1 cellular context compared by ENCODE assay signal in genomic region chr6:2931970-2932748, GRCh38.
TF ChIP-seq lines count a peak whose summit lies in the region.

No MANE protein-coding gene starts in this region.

TF ChIP-seq in K562, 482 proteins besides CTCF, POLR2A, EP300 and RAD21 (continued from another document and continues in another):
- peak; percentile 92; the same call in 1 of the 2 replicates for TF ChIP-seq STAT6 (CRISPR knock-in tag; IDR thresholded peaks at IDR 0.05)
- no peak for TF ChIP-seq ATF1 (CRISPR knock-in tag; IDR thresholded peaks at IDR 0.05)
- peak; percentile 84 for TF ChIP-seq ATF1 (tag; IDR thresholded peaks at IDR 0.05)
- TF ChIP-seq TBL1XR1 (IDR thresholded peaks at IDR 0.05; ENCODE audit: low read length in 2 of 2) = peak; percentile 86 to 98; a peak in 3 of 4 replicates
- no peak for TF ChIP-seq RERE (CRISPR knock-in tag; IDR thresholded peaks at IDR 0.05; ENCODE audit: borderline replicate concordance)
- TF ChIP-seq TEAD2 (tag; IDR thresholded peaks at IDR 0.05) = peak; percentile 74
- TF ChIP-seq KAT8 (IDR thresholded peaks at IDR 0.05; ENCODE audit: low read depth) = no peak
- no peak for TF ChIP-seq HIVEP1 (CRISPR knock-in tag; IDR thresholded peaks at IDR 0.05)
- TF ChIP-seq POLR2AphosphoS5 (IDR thresholded peaks at IDR 0.05; ENCODE audit: control insufficient read depth, insufficient read depth, low read depth, low read length) = peak; percentile 98
- TF ChIP-seq GTF2F1 (IDR thresholded peaks at IDR 0.05; ENCODE audit: low read depth, low read length) = peak; percentile 53; the same call in 1 of the 2 replicates
- TF ChIP-seq ZNF395 (CRISPR knock-in tag; IDR thresholded peaks at IDR 0.05) = peak; percentile 96
- peak; percentile 90 for TF ChIP-seq XRCC5 (IDR thresholded peaks at IDR 0.05; ENCODE audit: low read depth, low read length)
- peak; percentile 92 for TF ChIP-seq CXXC5 (CRISPR knock-in tag; IDR thresholded peaks at IDR 0.05)
- TF ChIP-seq ILK (tag; IDR thresholded peaks at IDR 0.05; ENCODE audit: borderline replicate concordance, low read depth) = no peak
- peak; percentile 43; the same call in 1 of the 2 replicates for TF ChIP-seq ZBTB33 (CRISPR knock-in tag; IDR thresholded peaks at IDR 0.05)
- TF ChIP-seq ERF (CRISPR knock-in tag; IDR thresholded peaks at IDR 0.05) = no peak
- no peak for TF ChIP-seq DDX20 (tag; IDR thresholded peaks at IDR 0.05; ENCODE audit: low read depth)
- TF ChIP-seq DACH1 (IDR thresholded peaks at IDR 0.05; ENCODE audit: partially characterized antibody) = peak; percentile 11
- TF ChIP-seq, protein P1, sequence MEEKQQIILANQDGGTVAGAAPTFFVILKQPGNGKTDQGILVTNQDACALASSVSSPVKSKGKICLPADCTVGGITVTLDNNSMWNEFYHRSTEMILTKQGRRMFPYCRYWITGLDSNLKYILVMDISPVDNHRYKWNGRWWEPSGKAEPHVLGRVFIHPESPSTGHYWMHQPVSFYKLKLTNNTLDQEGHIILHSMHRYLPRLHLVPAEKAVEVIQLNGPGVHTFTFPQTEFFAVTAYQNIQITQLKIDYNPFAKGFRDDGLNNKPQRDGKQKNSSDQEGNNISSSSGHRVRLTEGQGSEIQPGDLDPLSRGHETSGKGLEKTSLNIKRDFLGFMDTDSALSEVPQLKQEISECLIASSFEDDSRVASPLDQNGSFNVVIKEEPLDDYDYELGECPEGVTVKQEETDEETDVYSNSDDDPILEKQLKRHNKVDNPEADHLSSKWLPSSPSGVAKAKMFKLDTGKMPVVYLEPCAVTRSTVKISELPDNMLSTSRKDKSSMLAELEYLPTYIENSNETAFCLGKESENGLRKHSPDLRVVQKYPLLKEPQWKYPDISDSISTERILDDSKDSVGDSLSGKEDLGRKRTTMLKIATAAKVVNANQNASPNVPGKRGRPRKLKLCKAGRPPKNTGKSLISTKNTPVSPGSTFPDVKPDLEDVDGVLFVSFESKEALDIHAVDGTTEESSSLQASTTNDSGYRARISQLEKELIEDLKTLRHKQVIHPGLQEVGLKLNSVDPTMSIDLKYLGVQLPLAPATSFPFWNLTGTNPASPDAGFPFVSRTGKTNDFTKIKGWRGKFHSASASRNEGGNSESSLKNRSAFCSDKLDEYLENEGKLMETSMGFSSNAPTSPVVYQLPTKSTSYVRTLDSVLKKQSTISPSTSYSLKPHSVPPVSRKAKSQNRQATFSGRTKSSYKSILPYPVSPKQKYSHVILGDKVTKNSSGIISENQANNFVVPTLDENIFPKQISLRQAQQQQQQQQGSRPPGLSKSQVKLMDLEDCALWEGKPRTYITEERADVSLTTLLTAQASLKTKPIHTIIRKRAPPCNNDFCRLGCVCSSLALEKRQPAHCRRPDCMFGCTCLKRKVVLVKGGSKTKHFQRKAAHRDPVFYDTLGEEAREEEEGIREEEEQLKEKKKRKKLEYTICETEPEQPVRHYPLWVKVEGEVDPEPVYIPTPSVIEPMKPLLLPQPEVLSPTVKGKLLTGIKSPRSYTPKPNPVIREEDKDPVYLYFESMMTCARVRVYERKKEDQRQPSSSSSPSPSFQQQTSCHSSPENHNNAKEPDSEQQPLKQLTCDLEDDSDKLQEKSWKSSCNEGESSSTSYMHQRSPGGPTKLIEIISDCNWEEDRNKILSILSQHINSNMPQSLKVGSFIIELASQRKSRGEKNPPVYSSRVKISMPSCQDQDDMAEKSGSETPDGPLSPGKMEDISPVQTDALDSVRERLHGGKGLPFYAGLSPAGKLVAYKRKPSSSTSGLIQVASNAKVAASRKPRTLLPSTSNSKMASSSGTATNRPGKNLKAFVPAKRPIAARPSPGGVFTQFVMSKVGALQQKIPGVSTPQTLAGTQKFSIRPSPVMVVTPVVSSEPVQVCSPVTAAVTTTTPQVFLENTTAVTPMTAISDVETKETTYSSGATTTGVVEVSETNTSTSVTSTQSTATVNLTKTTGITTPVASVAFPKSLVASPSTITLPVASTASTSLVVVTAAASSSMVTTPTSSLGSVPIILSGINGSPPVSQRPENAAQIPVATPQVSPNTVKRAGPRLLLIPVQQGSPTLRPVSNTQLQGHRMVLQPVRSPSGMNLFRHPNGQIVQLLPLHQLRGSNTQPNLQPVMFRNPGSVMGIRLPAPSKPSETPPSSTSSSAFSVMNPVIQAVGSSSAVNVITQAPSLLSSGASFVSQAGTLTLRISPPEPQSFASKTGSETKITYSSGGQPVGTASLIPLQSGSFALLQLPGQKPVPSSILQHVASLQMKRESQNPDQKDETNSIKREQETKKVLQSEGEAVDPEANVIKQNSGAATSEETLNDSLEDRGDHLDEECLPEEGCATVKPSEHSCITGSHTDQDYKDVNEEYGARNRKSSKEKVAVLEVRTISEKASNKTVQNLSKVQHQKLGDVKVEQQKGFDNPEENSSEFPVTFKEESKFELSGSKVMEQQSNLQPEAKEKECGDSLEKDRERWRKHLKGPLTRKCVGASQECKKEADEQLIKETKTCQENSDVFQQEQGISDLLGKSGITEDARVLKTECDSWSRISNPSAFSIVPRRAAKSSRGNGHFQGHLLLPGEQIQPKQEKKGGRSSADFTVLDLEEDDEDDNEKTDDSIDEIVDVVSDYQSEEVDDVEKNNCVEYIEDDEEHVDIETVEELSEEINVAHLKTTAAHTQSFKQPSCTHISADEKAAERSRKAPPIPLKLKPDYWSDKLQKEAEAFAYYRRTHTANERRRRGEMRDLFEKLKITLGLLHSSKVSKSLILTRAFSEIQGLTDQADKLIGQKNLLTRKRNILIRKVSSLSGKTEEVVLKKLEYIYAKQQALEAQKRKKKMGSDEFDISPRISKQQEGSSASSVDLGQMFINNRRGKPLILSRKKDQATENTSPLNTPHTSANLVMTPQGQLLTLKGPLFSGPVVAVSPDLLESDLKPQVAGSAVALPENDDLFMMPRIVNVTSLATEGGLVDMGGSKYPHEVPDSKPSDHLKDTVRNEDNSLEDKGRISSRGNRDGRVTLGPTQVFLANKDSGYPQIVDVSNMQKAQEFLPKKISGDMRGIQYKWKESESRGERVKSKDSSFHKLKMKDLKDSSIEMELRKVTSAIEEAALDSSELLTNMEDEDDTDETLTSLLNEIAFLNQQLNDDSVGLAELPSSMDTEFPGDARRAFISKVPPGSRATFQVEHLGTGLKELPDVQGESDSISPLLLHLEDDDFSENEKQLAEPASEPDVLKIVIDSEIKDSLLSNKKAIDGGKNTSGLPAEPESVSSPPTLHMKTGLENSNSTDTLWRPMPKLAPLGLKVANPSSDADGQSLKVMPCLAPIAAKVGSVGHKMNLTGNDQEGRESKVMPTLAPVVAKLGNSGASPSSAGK (IDR thresholded peaks at IDR 0.05) = no peak
- peak; percentile 76; the same call in 1 of the 2 replicates for TF ChIP-seq ZNF274 (IDR thresholded peaks at IDR 0.05; ENCODE audit: borderline replicate concordance, low read depth, low read length)
- TF ChIP-seq CBX1 (IDR thresholded peaks at IDR 0.05; ENCODE audit: low read depth) = peak; percentile 60; the same call in 1 of the 2 replicates
- no peak for TF ChIP-seq ID3 (CRISPR knock-in tag; IDR thresholded peaks at IDR 0.05)
- TF ChIP-seq ID3 (tag; IDR thresholded peaks at IDR 0.05) = no peak; the same call in 1 of the 2 replicates
- peak; percentile 95 for TF ChIP-seq NFIC (IDR thresholded peaks at IDR 0.05)
- TF ChIP-seq GATA2 (CRISPR knock-in tag; IDR thresholded peaks at IDR 0.05) = peak; percentile 99
- no peak for TF ChIP-seq RFX7 (CRISPR knock-in tag; IDR thresholded peaks at IDR 0.05)
- TF ChIP-seq ZNF311 (CRISPR knock-in tag; IDR thresholded peaks at IDR 0.05) = no peak
- TF ChIP-seq NCOR1 (IDR thresholded peaks at IDR 0.05) = peak; percentile 97
- peak; percentile 61; the same call in 1 of the 2 replicates for TF ChIP-seq MXI1 (IDR thresholded peaks at IDR 0.05; ENCODE audit: low read depth, low read length)
- peak; percentile 78; the same call in 1 of the 2 replicates for TF ChIP-seq MEF2D (tag; conservative IDR thresholded peaks at IDR 0.05; ENCODE audit: low read depth)
- no peak for TF ChIP-seq MTF1 (CRISPR knock-in tag; IDR thresholded peaks at IDR 0.05; ENCODE audit: borderline replicate concordance)
- peak; percentile 96 for TF ChIP-seq ZNF589 (CRISPR knock-in tag; IDR thresholded peaks at IDR 0.05; ENCODE audit: low read depth)
- peak; percentile 42 for TF ChIP-seq TBP (optimal IDR thresholded peaks at IDR 0.05; ENCODE audit: low read depth, low read length)
- no peak for TF ChIP-seq HNRNPK (IDR thresholded peaks at IDR 0.05; ENCODE audit: low read depth, low read length, poor library complexity, severe bottlenecking)
- peak; percentile 39; the same call in 1 of the 2 replicates for TF ChIP-seq MBD2 (IDR thresholded peaks at IDR 0.05; ENCODE audit: borderline replicate concordance, low read depth)
